Comparison of ENCODE assay signal across 8 cellular contexts in genomic region chr16:19804538-19805323, GRCh38.
DNase-seq lines count a peak whose midpoint lies in the region; ATAC-seq, FAIRE-seq and TF ChIP-seq lines count a peak whose summit lies in the region.

No MANE protein-coding gene starts in this region.

- 71 to 72% methylated on average over 10 of the region's 10 CpGs for WGBS in testis, 2 donors

- no peak for TF ChIP-seq POLR2A in testis (IDR thresholded peaks at IDR 0.05)

- DNase-seq in GM19239 (ENCODE audit: insufficient read length, low spot score) = no peak
- DNase-seq in NCI-H526 treated with DMSO at 0.1 percent for 48 hours (lab: John Stamatoyannopoulos, UW) = peak; percentile 10
- peak; percentile 29 for DNase-seq in activated T-helper 1 cell treated with Interleukin-2 at 50 U/mL for 16 hours (ENCODE audit: low read depth)
- peak; percentile 71 for DNase-seq in iPS-NIHi11 (ENCODE audit: low spot score)
- DNase-seq in stimulated activated effector memory CD8-positive, alpha-beta T cell treated with anti-CD3 and anti-CD28 coated beads, Interleukin-12 subunit alpha, Interleukin-12 subunit beta, amount 100 ng/mL, for 72 hours (ENCODE audit: low spot score in 2 of 2) = no peak
- DNase-seq in testis = no peak

- no peaks in the 10 kb centered on the region for H3K27me3 ChIP-seq in testis

- peak overlapping the region; percentile 81 for H3K27ac Mint-ChIP-seq in stimulated activated effector memory CD8-positive, alpha-beta T cell treated with anti-CD3 and anti-CD28 coated beads, Interleukin-12 subunit alpha, Interleukin-12 subunit beta, amount 100 ng/mL, for 72 hours

- H3K4me1 ChIP-seq in testis = peaks cover 14% of the 10 kb centered on the region

- H3K27ac ChIP-seq in testis = no peak overlapping the region

- H3K9me3 Mint-ChIP-seq in stimulated activated effector memory CD8-positive, alpha-beta T cell treated with anti-CD3 and anti-CD28 coated beads, Interleukin-12 subunit alpha, Interleukin-12 subunit beta, amount 100 ng/mL, for 72 hours = peaks cover 2% of the 10 kb centered on the region

- intact Hi-C loops in testis (cut with DNase I; ENCODE audit: low total_unique reads) = no loop called here

- H3K9me3 ChIP-seq in testis = no peaks in the 10 kb centered on the region

- peak; percentile 26 for FAIRE-seq in GM19239 (lab: Jason Lieb, UNC)

- ATAC-seq in stimulated activated effector memory CD8-positive, alpha-beta T cell treated with anti-CD3 and anti-CD28 coated beads, Interleukin-12 subunit alpha, Interleukin-12 subunit beta, amount 100 ng/mL, for 72 hours = peak; percentile 42
- ATAC-seq in GM19328 (IDR thresholded peaks at IDR 0.05; ENCODE audit: unreplicated experiment) (no peak), HG03565 (IDR thresholded peaks at IDR 0.05; ENCODE audit: unreplicated experiment) (no peak)

- H3K4me3 Mint-ChIP-seq in stimulated activated effector memory CD8-positive, alpha-beta T cell treated with anti-CD3 and anti-CD28 coated beads, Interleukin-12 subunit alpha, Interleukin-12 subunit beta, amount 100 ng/mL, for 72 hours = peak overlapping the region; percentile 36

- no peak for TF ChIP-seq CTCF in testis (IDR thresholded peaks at IDR 0.05)

- H3K36me3 Mint-ChIP-seq in stimulated activated effector memory CD8-positive, alpha-beta T cell treated with anti-CD3 and anti-CD28 coated beads, Interleukin-12 subunit alpha, Interleukin-12 subunit beta, amount 100 ng/mL, for 72 hours = no peaks in the 10 kb centered on the region

- H3K4me3 ChIP-seq in testis = no peak overlapping the region

- H3K4me1 Mint-ChIP-seq in stimulated activated effector memory CD8-positive, alpha-beta T cell treated with anti-CD3 and anti-CD28 coated beads, Interleukin-12 subunit alpha, Interleukin-12 subunit beta, amount 100 ng/mL, for 72 hours = peaks cover 8% of the 10 kb centered on the region

- H3K36me3 ChIP-seq in testis (ENCODE audit: low read depth, missing control alignments) = no peaks in the 10 kb centered on the region

Comparison
In these comparisons a context has a peak if more than half of its experiments do, and no peak if none do; other contexts are left out.
1. DNase-seq: peak in NCI-H526 treated with DMSO at 0.1 percent for 48 hours (single experiment), activated T-helper 1 cell treated with Interleukin-2 at 50 U/mL for 16 hours (single experiment) and iPS-NIHi11 (single experiment); none in GM19239 (single experiment), stimulated activated effector memory CD8-positive, alpha-beta T cell treated with anti-CD3 and anti-CD28 coated beads, Interleukin-12 subunit alpha, Interleukin-12 subunit beta, amount 100 ng/mL, for 72 hours (0 of 2) and testis (single experiment).